Comparison of ENCODE assay signal across 28 cellular contexts in genomic region chr22:19992921-19993355, GRCh38. TPM values are rescaled to one million over a fixed set of nuclear protein-coding genes. Genes with fewer than 3 reads are reported as not detected.
DNase-seq lines count a peak whose midpoint lies in the region; ATAC-seq, FAIRE-seq and TF ChIP-seq lines count a peak whose summit lies in the region.
"Had no signal": no experiment of that assay in that cellular context is flagged by ENCODE, and none has a peak within 500 bp of the region (broad histone marks: within the 10 kb centered on the region; RNA-seq: fewer than 3 reads in every experiment).

No MANE protein-coding gene starts in this region.

- no peaks in the 10 kb centered on the region for H3K79me1 ChIP-seq in IMR-90 (ENCODE audit: low read depth in 1 of 2, low read length in 2 of 2)

- H2AK5ac ChIP-seq in IMR-90 (ENCODE audit: low read depth, low read length): peak overlapping the region; percentile 12; the same call in 1 of the 2 replicates

- FAIRE-seq in kidney (lab: Jason Lieb, UNC): no peak
- FAIRE-seq: GM12878, HTR-8/SVneo had no signal

- BruUV-seq in IMR-90 (replicated peaks; lab: Mats Ljungman, UMichigan): no TSS peak

- no peak overlapping the region for H4K8ac ChIP-seq in IMR-90 (ENCODE audit: low read depth in 2 of 2, low read length in 2 of 2)

- no peak overlapping the region for H2BK5ac ChIP-seq in IMR-90 (ENCODE audit: low read depth, low read length, poor library complexity, severe bottlenecking)

- intact Hi-C loops in IMR-90 (cut with micrococcal nuclease): no loop called here
- intact Hi-C loops in kidney (cut with DNase I): no loop called here
- intact Hi-C loops in spleen (cut with DNase I; ENCODE audit: low total_unique reads): no loop called here
- intact Hi-C loops in activated naive CD4-positive, alpha-beta T cell treated with anti-CD3 and anti-CD28 coated beads for 36 hours (cut with micrococcal nuclease): no loop called here

- dilution Hi-C loops in IMR-90 (cut with HindIII; ENCODE audit: low sequenced_read_pairs, unreplicated experiment): no loop called here

- no peaks in the 10 kb centered on the region for H3K36me3 Mint-ChIP-seq in chondrocyte (ENCODE audit: low read depth)
- no peaks in the 10 kb centered on the region for H3K36me3 Mint-ChIP-seq in activated naive CD4-positive, alpha-beta T cell treated with anti-CD3 and anti-CD28 coated beads for 36 hours (ENCODE audit: low read depth)
- H3K36me3 Mint-ChIP-seq: IgD-negative memory B cell had no signal

- no peak overlapping the region for H3K27ac Mint-ChIP-seq in chondrocyte (ENCODE audit: unreplicated experiment)
- H3K27ac Mint-ChIP-seq in activated naive CD4-positive, alpha-beta T cell treated with anti-CD3 and anti-CD28 coated beads for 36 hours: no peak overlapping the region
- H3K27ac Mint-ChIP-seq: CD4-positive, alpha-beta T cell; GM23338; IgD-negative memory B cell had no signal

- no peak for TF ChIP-seq POLR2A in IMR-90 (IDR thresholded peaks at IDR 0.05; ENCODE audit: low read depth, low read length)
- no peak for TF ChIP-seq POLR2A in spleen (IDR thresholded peaks at IDR 0.05)

- no peak overlapping the region for H2AFZ ChIP-seq in IMR-90 (replicated peaks; ENCODE audit: low read length, poor library complexity)
- H2AFZ ChIP-seq: GM23338 had no signal

- H3K4me1 ChIP-seq in IMR-90 (ENCODE audit: control insufficient read depth, insufficient read depth, low read length): peaks cover 16% of the 10 kb centered on the region
- peaks cover 0 to 19% of the 10 kb centered on the region in 2 donors for H3K4me1 ChIP-seq in kidney (ENCODE audit: control insufficient read depth in 1 of 2, insufficient read depth in 1 of 2, low read depth in 1 of 2, low read length in 2 of 2)
- H3K4me1 ChIP-seq in spleen: peaks cover 0 to 38% (median 10%) of the 10 kb centered on the region in 6 donors
- H3K4me1 ChIP-seq: Peyer's patch had no signal

- H3K23ac ChIP-seq in IMR-90 (ENCODE audit: low read depth, low read length): no peak overlapping the region

- H3K18ac ChIP-seq in IMR-90 (ENCODE audit: low read depth, low read length): no peak overlapping the region

- no peaks in the 10 kb centered on the region for H3K27me3 Mint-ChIP-seq in chondrocyte (ENCODE audit: low read depth)
- H3K27me3 Mint-ChIP-seq in activated naive CD4-positive, alpha-beta T cell treated with anti-CD3 and anti-CD28 coated beads for 36 hours (ENCODE audit: low read depth): no peaks in the 10 kb centered on the region
- H3K27me3 Mint-ChIP-seq: CD4-positive, alpha-beta T cell; IgD-negative memory B cell had no signal

- H3K4me3 Mint-ChIP-seq in chondrocyte (ENCODE audit: unreplicated experiment): no peak overlapping the region
- no peak overlapping the region for H3K4me3 Mint-ChIP-seq in activated naive CD4-positive, alpha-beta T cell treated with anti-CD3 and anti-CD28 coated beads for 36 hours
- H3K4me3 Mint-ChIP-seq: CD4-positive, alpha-beta T cell; GM23338; IgD-negative memory B cell had no signal

- no peak overlapping the region for H3K56ac ChIP-seq in IMR-90 (ENCODE audit: extremely low read depth, insufficient read depth, low read length)

- TF ChIP-seq CTCF in IMR-90 (conservative IDR thresholded peaks at IDR 0.05; ENCODE audit: low read depth, low read length) (no peak), chondrocyte (IDR thresholded peaks at IDR 0.05) (no peak), kidney (IDR thresholded peaks at IDR 0.05; ENCODE audit: borderline replicate concordance, extremely low read depth, insufficient read depth) (no peak), spleen (IDR thresholded peaks at IDR 0.05 in 8 of 11, conservative IDR thresholded peaks at IDR 0.05 in 3 of 11) (no peak)

- CTCF ChIA-PET in IMR-90 (lab: Yijun Ruan, JAX): no interaction called here
- CTCF ChIA-PET in activated naive CD4-positive, alpha-beta T cell treated with anti-CD3 and anti-CD28 coated beads for 36 hours (lab: Charles Lee): no interaction called here

- H3K4me1 Mint-ChIP-seq in chondrocyte (ENCODE audit: low read depth): peaks cover 42% of the 10 kb centered on the region
- H3K4me1 Mint-ChIP-seq in activated naive CD4-positive, alpha-beta T cell treated with anti-CD3 and anti-CD28 coated beads for 36 hours (ENCODE audit: low read depth): no peaks in the 10 kb centered on the region
- H3K4me1 Mint-ChIP-seq: GM23338 had no signal

- H3K9me3 ChIP-seq in IMR-90 (ENCODE audit: control insufficient read depth, insufficient read depth, low read length): no peaks in the 10 kb centered on the region
- no peaks in the 10 kb centered on the region for H3K9me3 ChIP-seq in kidney (ENCODE audit: control insufficient read depth in 1 of 2, low read length in 2 of 2)
- H3K9me3 ChIP-seq in spleen: no peaks in the 10 kb centered on the region
- H3K9me3 ChIP-seq: BLaER1, Peyer's patch, SJSA1 had no signal

- H3K27ac ChIP-seq in IMR-90 (ENCODE audit: insufficient read depth, low read length) (no peak overlapping the region), kidney (ENCODE audit: low read depth in 2 of 2, low read length in 2 of 2) (no peak overlapping the region), spleen (peak overlapping the region in 3 of 8 donors; percentile 4 to 83 (median 8))
- H3K27ac ChIP-seq: BLaER1, Peyer's patch, SJSA1 had no signal

- 90% methylated on average over 3 of the region's 6 CpGs; no CpG with 5 or more reads in 1 of the 2 experiments for WGBS in IMR-90 (ENCODE audit: extremely low coverage in 2 of 2, insufficient read length in 1 of 2), 2 experiments
- 80 to 91% (median 86%) methylated on average over 5 to 6 of the region's 6 CpGs for WGBS in spleen, 5 donors

- no peak overlapping the region for H2BK20ac ChIP-seq in IMR-90 (ENCODE audit: low read depth, low read length)

- H2BK120ac ChIP-seq in IMR-90 (ENCODE audit: low read depth, low read length): no peak overlapping the region

- H3K36me3 ChIP-seq in IMR-90 (ENCODE audit: control insufficient read depth, insufficient read depth, low read length) (no peaks in the 10 kb centered on the region), kidney (ENCODE audit: control insufficient read depth in 1 of 2, insufficient read depth in 2 of 2, low read length in 2 of 2) (no peaks in the 10 kb centered on the region), spleen (no peaks in the 10 kb centered on the region)
- H3K36me3 ChIP-seq: BLaER1, Peyer's patch, SJSA1 had no signal

- no peaks in the 10 kb centered on the region for H3K9me3 Mint-ChIP-seq in chondrocyte (ENCODE audit: low read depth)
- no peaks in the 10 kb centered on the region for H3K9me3 Mint-ChIP-seq in activated naive CD4-positive, alpha-beta T cell treated with anti-CD3 and anti-CD28 coated beads for 36 hours
- H3K9me3 Mint-ChIP-seq: CD4-positive, alpha-beta T cell; GM23338; IgD-negative memory B cell had no signal

- POLR2A ChIA-PET in IMR-90 (lab: Charles Lee; ENCODE audit: unreplicated experiment): no interaction called here

- H3K4me2 ChIP-seq in IMR-90 (ENCODE audit: low read depth, low read length): no peak overlapping the region
- H3K4me2 ChIP-seq: GM23338 had no signal

- DNase-seq in IMR-90 (no peak), chondrocyte (ENCODE audit: low spot score) (peak; percentile 69), kidney (peak; percentile 54), spleen (peak; percentile 44), NCI-H2227 treated with DMSO at 0.1 percent for 48 hours (lab: John Stamatoyannopoulos, UW) (no peak), UCSD-AML1 (lab: John Stamatoyannopoulos, UW; ENCODE audit: unreplicated experiment) (no peak)
- no peak for DNase-seq in activated naive CD4-positive, alpha-beta T cell treated with anti-CD3 and anti-CD28 coated beads for 36 hours
- DNase-seq: CD4-positive, alpha-beta T cell; COR-L47; DMS 273 treated with DMSO at 0.1 percent for 48 hours; DMS79 treated with DMSO at 0.1 percent for 48 hours; HCEC 1CT; Karpas-422; MV-4-11; NCI-H1105 treated with DMSO at 0.1 percent for 48 hours; NCI-H1694; NCI-H2081; NCI-H2171; NCI-H446; NCI-H526; Peyer's patch had no signal

- 0 out of 2 replicates have a peak, but pooled peaks cover 7% of the 10 kb centered on the region for H3K9me1 ChIP-seq in IMR-90 (ENCODE audit: insufficient read depth, low read length)

- no peak for ATAC-seq in IMR-90 (ENCODE audit: low read depth)
- ATAC-seq in GM18867 (IDR thresholded peaks at IDR 0.05; ENCODE audit: unreplicated experiment): no peak
- ATAC-seq: GM12878, GM23338 had no signal

- no peak overlapping the region for H4K91ac ChIP-seq in IMR-90 (ENCODE audit: insufficient read depth, low read depth, low read length)

- no peaks in the 10 kb centered on the region for H4K20me1 ChIP-seq in IMR-90 (ENCODE audit: insufficient read depth, low read length)
- H4K20me1 ChIP-seq: BLaER1 had no signal

- H3K9ac ChIP-seq in IMR-90 (ENCODE audit: low read depth, low read length) (no peak overlapping the region), kidney (ENCODE audit: low read length in 2 of 2) (no peak overlapping the region)

- no peaks in the 10 kb centered on the region; the same call in 1 of the 2 replicates for H3K27me3 ChIP-seq in IMR-90 (ENCODE audit: control insufficient read depth, insufficient read depth, low read length)
- no peaks in the 10 kb centered on the region for H3K27me3 ChIP-seq in spleen (replicated peaks in 1 of 7)
- H3K27me3 ChIP-seq: BLaER1, Peyer's patch, SJSA1 had no signal

- no peak overlapping the region for H3K4ac ChIP-seq in IMR-90 (ENCODE audit: low read depth, low read length)

- no peak overlapping the region for H3K14ac ChIP-seq in IMR-90 (replicated peaks; ENCODE audit: low read depth, low read length)

- in situ Hi-C loops in IMR-90 (cut with MboI; ENCODE audit: low sequenced_read_pairs): no loop called here

- H2BK15ac ChIP-seq in IMR-90 (ENCODE audit: low read depth, low read length): no peak overlapping the region

- no peak overlapping the region for H3K4me3 ChIP-seq in IMR-90 (ENCODE audit: insufficient read depth, low read depth, low read length)
- no peak overlapping the region for H3K4me3 ChIP-seq in kidney (ENCODE audit: low read length in 2 of 2)
- H3K4me3 ChIP-seq in spleen: no peak overlapping the region
- H3K4me3 ChIP-seq: BLaER1, GM12878, GM23338, Peyer's patch, SJSA1 had no signal

- no peak overlapping the region for H2AK9ac ChIP-seq in IMR-90 (replicated peaks; ENCODE audit: low read depth, low read length, poor library complexity)

- no peak overlapping the region for H4K5ac ChIP-seq in IMR-90 (ENCODE audit: low read depth, low read length)

- TF ChIP-seq RAD21 in IMR-90 (IDR thresholded peaks at IDR 0.05; ENCODE audit: low read length): no peak

RNA-seq across cellular contexts. Expression of gene ARVCF, which starts 23.7 kb away (rescaled TPM):
- total RNA-seq in IMR-90 (2012; rRNA removed) (8.6 and 12.2 TPM in 2 replicates), chondrocyte (15.2 to 24.2 TPM (median 21.5 TPM) in 3 replicates), kidney (21.9 TPM), spleen (10 to 100 TPM; 18.1 to 96.7 (median 29.5) TPM)
- polyA plus RNA-seq in IMR-90 (2012; rRNA removed) (14.1 and 18.1 TPM in 2 replicates), kidney (ENCODE audit: insufficient read depth, low read depth, low replicate concordance) (16.0 TPM), spleen (10 to 100 TPM in 2 of 3 donors, 1 to 10 TPM in 1; 9.4 to 42.5 (median 10.4) TPM)
- polyA plus RNA-seq in IMR-90 (2012; cell fraction: cytosol; rRNA removed): 8.9 and 14.7 TPM in 2 replicates
- 46.1 and 149 TPM in 2 replicates for polyA plus RNA-seq in IMR-90 (2012; cell fraction: nucleus; rRNA removed; ENCODE audit: low replicate concordance)
- total RNA-seq in activated naive CD4-positive, alpha-beta T cell treated with anti-CD3 and anti-CD28 coated beads for 36 hours: 1 to 10 TPM; 2.0 to 2.6 TPM

RNA-seq across cellular contexts. Expression of gene TANGO2, which starts 28.0 kb away (rescaled TPM):
- total RNA-seq in IMR-90 (2012; rRNA removed): 60.5 and 75.1 TPM in 2 replicates
- polyA plus RNA-seq in IMR-90 (2012; rRNA removed): 43.2 and 45.1 TPM in 2 replicates
- polyA plus RNA-seq in IMR-90 (2012; cell fraction: cytosol; rRNA removed): 33.0 and 52.8 TPM in 2 replicates
- polyA plus RNA-seq in IMR-90 (2012; cell fraction: nucleus; rRNA removed; ENCODE audit: low replicate concordance): 45.9 and 91.8 TPM in 2 replicates
- 21.7 to 30.4 TPM (median 30.1 TPM) in 3 replicates for total RNA-seq in chondrocyte
- 27.7 TPM for total RNA-seq in kidney
- polyA plus RNA-seq in kidney (ENCODE audit: insufficient read depth, low read depth, low replicate concordance): 37.3 TPM
- 10 to 100 TPM; 35.9 to 72.2 (median 57.2) TPM for total RNA-seq in spleen
- polyA plus RNA-seq in spleen: 10 to 100 TPM; 18.7 to 30.9 (median 21.6) TPM
- total RNA-seq in activated naive CD4-positive, alpha-beta T cell treated with anti-CD3 and anti-CD28 coated beads for 36 hours: 10 to 100 TPM; 16.0 to 19.0 TPM

RNA-seq across cellular contexts. Expression of gene TXNRD2, which starts 51.3 kb away (rescaled TPM):
- total RNA-seq in IMR-90 (2012; rRNA removed) (14.7 and 15.6 TPM in 2 replicates), chondrocyte (12.5 to 15.8 TPM (median 14.1 TPM) in 3 replicates), kidney (28.6 TPM), spleen (10 to 100 TPM; 21.6 to 44.8 (median 34.9) TPM)
- polyA plus RNA-seq in IMR-90 (2012; rRNA removed) (25.7 and 28.4 TPM in 2 replicates), kidney (ENCODE audit: insufficient read depth, low read depth, low replicate concordance) (50.6 TPM), spleen (10 to 100 TPM; 23.3 to 45.9 (median 45.0) TPM)
- 29.7 and 38.9 TPM in 2 replicates for polyA plus RNA-seq in IMR-90 (2012; cell fraction: cytosol; rRNA removed)
- 47.3 and 92.8 TPM in 2 replicates for polyA plus RNA-seq in IMR-90 (2012; cell fraction: nucleus; rRNA removed; ENCODE audit: low replicate concordance)
- total RNA-seq in activated naive CD4-positive, alpha-beta T cell treated with anti-CD3 and anti-CD28 coated beads for 36 hours: 10 to 100 TPM; 22.9 to 23.6 TPM

RNA-seq across cellular contexts. Expression of gene COMT, which starts 51.4 kb away (rescaled TPM):
- total RNA-seq in IMR-90 (2012; rRNA removed) (175 and 202 TPM in 2 replicates), chondrocyte (66.6 to 186 TPM (median 177 TPM) in 3 replicates), kidney (118 TPM), spleen (100 to 1,000 TPM in 5 of 7 donors, 10 to 100 TPM in 2; 86.4 to 216 (median 116) TPM)
- polyA plus RNA-seq in IMR-90 (2012; rRNA removed) (296 and 347 TPM in 2 replicates), kidney (ENCODE audit: insufficient read depth, low read depth, low replicate concordance) (244 TPM), spleen (10 to 100 TPM; 63.5 to 98.0 (median 86.1) TPM)
- polyA plus RNA-seq in IMR-90 (2012; cell fraction: cytosol; rRNA removed): 473 and 691 TPM in 2 replicates
- polyA plus RNA-seq in IMR-90 (2012; cell fraction: nucleus; rRNA removed; ENCODE audit: low replicate concordance): 159 and 329 TPM in 2 replicates
- total RNA-seq in activated naive CD4-positive, alpha-beta T cell treated with anti-CD3 and anti-CD28 coated beads for 36 hours: 10 to 100 TPM; 53.7 to 56.8 TPM

Comparison
In these comparisons a context has a peak if more than half of its experiments do, and no peak if none do; other contexts are left out.
1. DNase-seq: peak in chondrocyte (single experiment), kidney (single experiment) and spleen (single experiment); none in IMR-90 (single experiment), activated naive CD4-positive, alpha-beta T cell treated with anti-CD3 and anti-CD28 coated beads for 36 hours (single experiment), NCI-H2227 treated with DMSO at 0.1 percent for 48 hours (single experiment) and UCSD-AML1 (single experiment).